In genomic region chr7:117169907-117170306, GRCh38 we compare ENCODE assay signal across 17 cellular contexts.
DNase-seq lines count a peak whose midpoint lies in the region; TF ChIP-seq lines count a peak whose summit lies in the region.
"Had no signal": no experiment of that assay in that cellular context is flagged by ENCODE, and none has a peak within 500 bp of the region (broad histone marks: within the 10 kb centered on the region; RNA-seq: fewer than 3 reads in every experiment).

No MANE protein-coding gene starts in this region.

- in situ Hi-C loops in mammary epithelial cell (cut with MboI; ENCODE audit: low sequenced_read_pairs in 2 of 2) = no loop called here

- H3K27ac Mint-ChIP-seq in CD14-positive monocyte = no peak overlapping the region
- H3K27ac Mint-ChIP-seq: neural progenitor cell had no signal

- POLR2A ChIA-PET in HEK293 (lab: Yijun Ruan, JAX) = no interaction called here

- no peaks in the 10 kb centered on the region for H3K27me3 Mint-ChIP-seq in CD14-positive monocyte (ENCODE audit: low read depth in 3 of 3)

- no peak overlapping the region for H3K4me2 ChIP-seq in mammary epithelial cell (ENCODE audit: insufficient read depth, low read depth, low read length)
- H3K4me2 ChIP-seq: neural progenitor cell had no signal

- CTCF ChIA-PET in HEK293 (lab: Yijun Ruan, JAX) = no interaction called here
- CTCF ChIA-PET in mammary epithelial cell (lab: Charles Lee; ENCODE audit: low non-redundant PET) = no interaction called here

- H3K9me3 ChIP-seq in HEK293 (ENCODE audit: control insufficient read depth, insufficient read depth, low read depth, low read length) (no peaks in the 10 kb centered on the region), mammary epithelial cell (replicated peaks; ENCODE audit: insufficient read depth, low read length) (no peaks in the 10 kb centered on the region), WERI-Rb-1 (ENCODE audit: severe bottlenecking) (no peaks in the 10 kb centered on the region)
- H3K9me3 ChIP-seq: heart right ventricle, left ventricle myocardium inferior had no signal

- H3K36me3 Mint-ChIP-seq in CD14-positive monocyte = peaks cover 12 to 14% of the 10 kb centered on the region in 2 donors

- peaks cover 4% of the 10 kb centered on the region for H3K4me1 Mint-ChIP-seq in CD14-positive monocyte

- WGBS in mammary epithelial cell (ENCODE audit: low coverage, missing lambda C conversion rate) = 98% methylated on average over 4 of the region's 4 CpGs

- no peak overlapping the region for H2AFZ ChIP-seq in mammary epithelial cell (ENCODE audit: low read depth, low read length)
- H2AFZ ChIP-seq: neural progenitor cell had no signal

- H3K27ac ChIP-seq in HEK293 (ENCODE audit: extremely low read depth, low read depth, low read length) = no peak overlapping the region
- H3K27ac ChIP-seq in mammary epithelial cell (ENCODE audit: insufficient read depth, low read depth, low read length) = no peak overlapping the region
- no peak overlapping the region for H3K27ac ChIP-seq in WERI-Rb-1
- H3K27ac ChIP-seq: C4-2B, left ventricle myocardium inferior, neural progenitor cell had no signal

- peaks cover 3% of the 10 kb centered on the region; the same call in 1 of the 2 replicates for H3K4me1 ChIP-seq in HEK293 (ENCODE audit: control insufficient read depth, insufficient read depth, low read length)
- H3K4me1 ChIP-seq in mammary epithelial cell (ENCODE audit: insufficient read depth, low read length) = no peaks in the 10 kb centered on the region

- no peak overlapping the region for H3K4me3 ChIP-seq in HEK293 (ENCODE audit: low read depth, low read length)
- H3K4me3 ChIP-seq in mammary epithelial cell (replicated peaks in 1 of 3; ENCODE audit: insufficient read depth in 1 of 3, low read depth in 2 of 3, low read length in 3 of 3) = no peak overlapping the region
- no peak overlapping the region for H3K4me3 ChIP-seq in WERI-Rb-1 (ENCODE audit: low read depth, low read length)
- H3K4me3 ChIP-seq: heart right ventricle, left ventricle myocardium inferior, neural progenitor cell had no signal

- H3K36me3 ChIP-seq in HEK293 (ENCODE audit: control insufficient read depth in 2 of 2, insufficient read depth in 1 of 2, low read length in 2 of 2) (no peaks in the 10 kb centered on the region), mammary epithelial cell (ENCODE audit: insufficient read depth, low read length) (no peaks in the 10 kb centered on the region), WERI-Rb-1 (no peaks in the 10 kb centered on the region)
- H3K36me3 ChIP-seq: neural progenitor cell had no signal

- intact Hi-C loops in mammary epithelial cell (cut with micrococcal nuclease) = no loop called here
- intact Hi-C loops in CD14-positive monocyte (cut with micrococcal nuclease) = no loop called here

- H3K4me3 Mint-ChIP-seq in CD14-positive monocyte = no peak overlapping the region
- H3K4me3 Mint-ChIP-seq: neural progenitor cell had no signal

- no peak for TF ChIP-seq CTCF in HEK293 (tag by site-specific recombination; IDR thresholded peaks at IDR 0.05)
- TF ChIP-seq CTCF in mammary epithelial cell (conservative IDR thresholded peaks at IDR 0.05 in 1 of 2, IDR thresholded peaks at IDR 0.05 in 1 of 2; ENCODE audit: extremely low read depth in 1 of 2, insufficient read depth in 1 of 2, low read depth in 1 of 2, low read length in 2 of 2) = no peak
- no peak for TF ChIP-seq CTCF in CD14-positive monocyte (IDR thresholded peaks at IDR 0.05)
- TF ChIP-seq CTCF in WERI-Rb-1 (IDR thresholded peaks at IDR 0.05; ENCODE audit: low read depth, low read length) = no peak

- no peaks in the 10 kb centered on the region for H4K20me1 ChIP-seq in mammary epithelial cell (ENCODE audit: insufficient read depth, low read length)

- no peak overlapping the region for H3K9ac ChIP-seq in mammary epithelial cell (ENCODE audit: insufficient read depth, low read length)
- H3K9ac ChIP-seq: neural progenitor cell had no signal

- H3K79me2 ChIP-seq in mammary epithelial cell (ENCODE audit: insufficient read depth, low read length) = no peaks in the 10 kb centered on the region

- peak; percentile 22 for DNase-seq in NCI-H345 treated with DMSO at 0.1 percent for 48 hours (lab: John Stamatoyannopoulos, UW; ENCODE audit: unreplicated experiment)
- peak; percentile 17 for DNase-seq in mammary epithelial cell
- DNase-seq in pulmonary artery endothelial cell (ENCODE audit: low read depth, low spot score) = peak; percentile 59
- no peak for DNase-seq in CD14-positive monocyte (ENCODE audit: low spot score)
- DNase-seq in WERI-Rb-1 = no peak
- DNase-seq in stimulated activated CD4-positive, alpha-beta T cell treated with anti-CD3 and anti-CD28 coated beads, Interleukin-1b, Interleukin-23, amount 100 ng/mL, for 48 hours = no peak
- no peak for DNase-seq in NCI-H2196 treated with DMSO at 0.1 percent for 48 hours (lab: John Stamatoyannopoulos, UW; ENCODE audit: unreplicated experiment)
- DNase-seq: activated CD8-positive, alpha-beta memory T cell treated with anti-CD3 and anti-CD28 coated beads for 24 hours; activated gamma-delta T cell treated with Interleukin-2 at 50 U/mL for 16 hours; caudate nucleus; erythroblast; heart right ventricle; left ventricle myocardium inferior; NK-92 treated with Interleukin-12 subunit alpha and Interleukin-12 subunit beta, amount 100 ng/mL, for 24 hours had no signal

- H3K27me3 ChIP-seq in mammary epithelial cell (ENCODE audit: insufficient read depth, low read length) = no peaks in the 10 kb centered on the region
- peaks cover 43% of the 10 kb centered on the region for H3K27me3 ChIP-seq in WERI-Rb-1 (ENCODE audit: insufficient read depth, low read depth, severe bottlenecking)
- H3K27me3 ChIP-seq: heart right ventricle, neural progenitor cell had no signal

- H3K9me3 Mint-ChIP-seq in CD14-positive monocyte = no peaks in the 10 kb centered on the region
- H3K9me3 Mint-ChIP-seq: neural progenitor cell had no signal

- dilution Hi-C loops in mammary epithelial cell (cut with HindIII; ENCODE audit: low sequenced_read_pairs) = no loop called here

- BruUV-seq in mammary epithelial cell (replicated peaks; lab: Mats Ljungman, UMichigan) = no TSS peak

TF ChIP-seq in HEK293, 187 proteins besides CTCF, POLR2A, EP300 and RAD21 (continues in another document):
- TF ChIP-seq ZNF701 (tag by site-specific recombination; IDR thresholded peaks at IDR 0.05) = no peak
- TF ChIP-seq ZNF704 (tag by site-specific recombination; IDR thresholded peaks at IDR 0.05) = no peak
- TF ChIP-seq MEIS1 (CRISPR knock-in tag; IDR thresholded peaks at IDR 0.05; ENCODE audit: borderline replicate concordance) = no peak
- no peak for TF ChIP-seq KLF16 (tag by site-specific recombination; IDR thresholded peaks at IDR 0.05)
- peak; percentile 34; the same call in 1 of the 2 replicates for TF ChIP-seq ZNF366 (tag by site-specific recombination; conservative IDR thresholded peaks at IDR 0.05)
- TF ChIP-seq, protein P1, sequence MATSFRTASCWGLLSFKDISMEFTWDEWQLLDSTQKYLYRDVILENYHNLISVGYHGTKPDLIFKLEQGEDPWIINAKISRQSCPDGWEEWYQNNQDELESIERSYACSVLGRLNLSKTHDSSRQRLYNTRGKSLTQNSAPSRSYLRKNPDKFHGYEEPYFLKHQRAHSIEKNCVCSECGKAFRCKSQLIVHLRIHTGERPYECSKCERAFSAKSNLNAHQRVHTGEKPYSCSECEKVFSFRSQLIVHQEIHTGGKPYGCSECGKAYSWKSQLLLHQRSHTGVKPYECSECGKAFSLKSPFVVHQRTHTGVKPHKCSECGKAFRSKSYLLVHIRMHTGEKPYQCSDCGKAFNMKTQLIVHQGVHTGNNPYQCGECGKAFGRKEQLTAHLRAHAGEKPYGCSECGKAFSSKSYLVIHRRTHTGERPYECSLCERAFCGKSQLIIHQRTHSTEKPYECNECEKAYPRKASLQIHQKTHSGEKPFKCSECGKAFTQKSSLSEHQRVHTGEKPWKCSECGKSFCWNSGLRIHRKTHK (tag by site-specific recombination; IDR thresholded peaks at IDR 0.05) = no peak
- 0 out of 2 replicates have a peak, but pooled peaks have one; percentile 35 for TF ChIP-seq ZXDB (tag by site-specific recombination; IDR thresholded peaks at IDR 0.05)
- no peak for TF ChIP-seq BCL11B (tag by site-specific recombination; IDR thresholded peaks at IDR 0.05; ENCODE audit: low read depth)
- no peak for TF ChIP-seq ZNF626 (tag by site-specific recombination; IDR thresholded peaks at IDR 0.05)
- TF ChIP-seq PRDM1 (tag by site-specific recombination; IDR thresholded peaks at IDR 0.05) = peak; percentile 65; the same call in 1 of the 2 replicates
- TF ChIP-seq ZNF394 (tag by site-specific recombination; IDR thresholded peaks at IDR 0.05; ENCODE audit: borderline replicate concordance) = no peak
- TF ChIP-seq, protein P2, sequence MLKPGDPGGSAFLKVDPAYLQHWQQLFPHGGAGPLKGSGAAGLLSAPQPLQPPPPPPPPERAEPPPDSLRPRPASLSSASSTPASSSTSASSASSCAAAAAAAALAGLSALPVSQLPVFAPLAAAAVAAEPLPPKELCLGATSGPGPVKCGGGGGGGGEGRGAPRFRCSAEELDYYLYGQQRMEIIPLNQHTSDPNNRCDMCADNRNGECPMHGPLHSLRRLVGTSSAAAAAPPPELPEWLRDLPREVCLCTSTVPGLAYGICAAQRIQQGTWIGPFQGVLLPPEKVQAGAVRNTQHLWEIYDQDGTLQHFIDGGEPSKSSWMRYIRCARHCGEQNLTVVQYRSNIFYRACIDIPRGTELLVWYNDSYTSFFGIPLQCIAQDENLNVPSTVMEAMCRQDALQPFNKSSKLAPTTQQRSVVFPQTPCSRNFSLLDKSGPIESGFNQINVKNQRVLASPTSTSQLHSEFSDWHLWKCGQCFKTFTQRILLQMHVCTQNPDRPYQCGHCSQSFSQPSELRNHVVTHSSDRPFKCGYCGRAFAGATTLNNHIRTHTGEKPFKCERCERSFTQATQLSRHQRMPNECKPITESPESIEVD (tag by site-specific recombination; IDR thresholded peaks at IDR 0.05) = peak; percentile 88
- TF ChIP-seq ZNF837 (tag by site-specific recombination; IDR thresholded peaks at IDR 0.05) = no peak

Comparison
In these comparisons a context has a peak if more than half of its experiments do, and no peak if none do; other contexts are left out.
1. DNase-seq: peak in NCI-H345 treated with DMSO at 0.1 percent for 48 hours (single experiment), mammary epithelial cell (single experiment) and pulmonary artery endothelial cell (single experiment); none in CD14-positive monocyte (single experiment), WERI-Rb-1 (single experiment), stimulated activated CD4-positive, alpha-beta T cell treated with anti-CD3 and anti-CD28 coated beads, Interleukin-1b, Interleukin-23, amount 100 ng/mL, for 48 hours (single experiment) and NCI-H2196 treated with DMSO at 0.1 percent for 48 hours (single experiment).